8 cellular contexts compared by ENCODE assay signal in the genomic region with DNA sequence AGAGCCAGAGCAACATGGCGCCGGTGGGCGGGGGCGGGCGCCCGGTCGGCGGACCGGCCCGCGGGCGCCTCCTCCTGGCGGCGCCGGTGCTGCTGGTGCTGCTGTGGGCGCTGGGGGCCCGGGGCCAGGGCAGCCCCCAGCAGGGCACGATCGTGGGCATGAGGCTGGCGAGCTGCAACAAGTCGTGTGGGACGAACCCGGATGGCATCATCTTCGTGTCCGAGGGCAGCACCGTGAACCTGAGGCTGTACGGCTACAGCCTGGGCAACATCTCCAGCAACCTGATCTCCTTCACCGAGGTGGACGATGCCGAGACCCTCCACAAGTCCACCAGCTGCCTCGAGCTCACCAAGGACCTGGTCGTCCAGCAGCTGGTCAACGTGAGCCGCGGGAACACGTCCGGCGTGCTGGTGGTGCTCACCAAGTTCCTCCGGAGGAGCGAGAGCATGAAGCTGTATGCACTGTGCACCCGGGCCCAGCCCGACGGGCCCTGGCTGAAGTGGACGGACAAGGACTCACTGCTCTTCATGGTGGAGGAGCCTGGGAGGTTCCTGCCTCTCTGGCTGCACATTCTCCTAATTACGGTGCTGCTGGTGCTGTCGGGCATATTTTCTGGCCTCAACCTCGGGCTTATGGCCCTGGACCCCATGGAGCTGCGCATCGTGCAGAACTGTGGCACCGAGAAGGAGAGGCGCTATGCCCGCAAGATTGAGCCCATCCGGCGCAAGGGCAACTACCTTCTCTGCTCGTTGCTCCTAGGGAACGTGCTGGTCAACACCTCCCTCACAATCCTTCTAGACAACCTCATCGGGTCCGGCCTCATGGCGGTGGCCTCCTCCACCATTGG. TPM values are rescaled to one million over a fixed set of nuclear protein-coding genes. Genes with fewer than 3 reads are reported as not detected.
DNase-seq lines count a peak whose midpoint lies in the region; ATAC-seq lines count a peak whose summit lies in the region.

No MANE protein-coding gene starts in this region.

- no peaks in the 10 kb centered on the region for H3K27me3 ChIP-seq in effector memory CD4-positive, alpha-beta T cell (replicated peaks; ENCODE audit: control insufficient read depth, insufficient read depth, low read length, poor library complexity, severe bottlenecking)
- no peaks in the 10 kb centered on the region for H3K27me3 ChIP-seq in muscle layer of colon (ENCODE audit: control insufficient read depth in 1 of 2, insufficient read depth in 2 of 2, low read length in 2 of 2)

- no peaks in the 10 kb centered on the region for H3K9me3 ChIP-seq in effector memory CD4-positive, alpha-beta T cell (ENCODE audit: control insufficient read depth, low read length)
- no peaks in the 10 kb centered on the region for H3K9me3 ChIP-seq in muscle layer of colon (ENCODE audit: low read length)

- H3K4me3 ChIP-seq in effector memory CD4-positive, alpha-beta T cell (ENCODE audit: insufficient read depth, low read depth, low read length, poor library complexity, severe bottlenecking), result peak overlapping the region; percentile 90
- H3K4me3 ChIP-seq in muscle layer of colon (ENCODE audit: low read depth in 1 of 2, low read length in 2 of 2), result peak overlapping the region; percentile 22 to 86

- peaks cover 37% of the 10 kb centered on the region for H3K4me1 ChIP-seq in effector memory CD4-positive, alpha-beta T cell (ENCODE audit: control insufficient read depth, insufficient read depth, low read length, poor library complexity, severe bottlenecking)
- peaks cover 42% of the 10 kb centered on the region for H3K4me1 ChIP-seq in muscle layer of colon (ENCODE audit: insufficient read depth, low read length)

- H3K27ac ChIP-seq in effector memory CD4-positive, alpha-beta T cell (ENCODE audit: insufficient read depth, low read length, poor library complexity, severe bottlenecking), result peak overlapping the region; percentile 51
- peak overlapping the region; percentile 35 for H3K27ac ChIP-seq in muscle layer of colon (ENCODE audit: low read depth, low read length)

- peak overlapping the region; percentile 56 for H3K9ac ChIP-seq in muscle layer of colon (ENCODE audit: low read length)

- no peaks in the 10 kb centered on the region for H3K36me3 ChIP-seq in effector memory CD4-positive, alpha-beta T cell (ENCODE audit: control insufficient read depth, insufficient read depth, low read length)
- H3K36me3 ChIP-seq in muscle layer of colon (ENCODE audit: insufficient read depth, low read length), result no peaks in the 10 kb centered on the region

- DNase-seq in SIG-M5 treated with dmso at 0.1 percent for 504 hours (lab: John Stamatoyannopoulos, UW; ENCODE audit: unreplicated experiment) (peak; percentile 44), SIG-M5 (lab: John Stamatoyannopoulos, UW) (no peak), SHP77 (lab: John Stamatoyannopoulos, UW) (peak; percentile 18 to 68), A172 (ENCODE audit: low spot score) (no peak), NCI-H2196 (lab: John Stamatoyannopoulos, UW; ENCODE audit: unreplicated experiment) (no peak)
- no peak for DNase-seq in effector memory CD4-positive, alpha-beta T cell

- peak; percentile 3 for ATAC-seq in HG02642 (IDR thresholded peaks at IDR 0.05; ENCODE audit: poor library complexity, unreplicated experiment)

RNA-seq across cellular contexts. Expression of a gene that starts 0.5 kb away (rescaled TPM):
- total RNA-seq in A172 (2014; rRNA removed; shearing (Covaris generic)), result 4.4 and 5.2 TPM in 2 replicates

RNA-seq across cellular contexts. Expression of a gene that starts 21.3 kb away (rescaled TPM):
- 49.3 and 57.1 TPM in 2 replicates for total RNA-seq in A172 (2014; rRNA removed; shearing (Covaris generic))

RNA-seq across cellular contexts. Expression of a gene that starts 54.9 kb away (rescaled TPM):
- total RNA-seq in A172 (2014; rRNA removed; shearing (Covaris generic)), result 5.5 and 7.1 TPM in 2 replicates

Comparison
In these comparisons a context has a peak if more than half of its experiments do, and no peak if none do; other contexts are left out.
1. DNase-seq: peak in SIG-M5 treated with dmso at 0.1 percent for 504 hours (single experiment) and SHP77 (2 of 2); none in SIG-M5 (single experiment), effector memory CD4-positive, alpha-beta T cell (0 of 3), A172 (single experiment) and NCI-H2196 (single experiment).